In genomic region chr4:138113819-138114415, GRCh38 we compare ENCODE assay signal across 9 cellular contexts.
DNase-seq lines count a peak whose midpoint lies in the region; ATAC-seq and TF ChIP-seq lines count a peak whose summit lies in the region.
"Had no signal": no experiment of that assay in that cellular context is flagged by ENCODE, and none has a peak within 500 bp of the region (broad histone marks: within the 10 kb centered on the region; RNA-seq: fewer than 3 reads in every experiment).

No MANE protein-coding gene starts in this region.

- TF ChIP-seq CTCF in AG09319 (IDR thresholded peaks at IDR 0.05; ENCODE audit: low read depth, low read length) (no peak), choroid plexus epithelial cell (conservative IDR thresholded peaks at IDR 0.05; ENCODE audit: low read depth, low read length) (no peak), transverse colon (IDR thresholded peaks at IDR 0.05) (no peak), GM13977 (IDR thresholded peaks at IDR 0.05; ENCODE audit: extremely low read depth, insufficient read depth, missing control alignments) (no peak), prostate gland (IDR thresholded peaks at IDR 0.05) (no peak)

- 78 to 86% methylated on average over 1 of the region's 1 CpG for WGBS in transverse colon (ENCODE audit: low coverage in 1 of 2), 2 donors
- WGBS in prostate gland: 54% methylated on average over 1 of the region's 1 CpG

- TF ChIP-seq POLR2A in transverse colon (IDR thresholded peaks at IDR 0.05) (no peak), prostate gland (IDR thresholded peaks at IDR 0.05) (no peak)

- in situ Hi-C loops in transverse colon (cut with MboI; ENCODE audit: low pct_ligation_motif_present in 1 of 4, low pct_unique_long_range_greater_than_20kb in 1 of 4, low sequenced_read_pairs in 3 of 4): no loop called here
- in situ Hi-C loops in GM13977 (cut with MboI; ENCODE audit: low pct_unique_long_range_greater_than_20kb, low sequenced_read_pairs, unreplicated experiment): no loop called here

- no peaks in the 10 kb centered on the region for H3K9me3 ChIP-seq in transverse colon
- H3K9me3 ChIP-seq in prostate gland: no peaks in the 10 kb centered on the region

- H3K36me3 ChIP-seq in transverse colon (no peaks in the 10 kb centered on the region), prostate gland (no peaks in the 10 kb centered on the region)

- TF ChIP-seq EP300 in transverse colon (IDR thresholded peaks at IDR 0.05; ENCODE audit: low read depth): no peak

- DNase-seq in AG09319 (ENCODE audit: extremely low read depth, low read depth): peak; percentile 56
- DNase-seq in choroid plexus epithelial cell (ENCODE audit: low read depth): peak; percentile 69
- no peak for DNase-seq in activated effector memory CD4-positive, alpha-beta T cell treated with Interleukin-2 at 50 U/mL for 16 hours
- DNase-seq in transverse colon: no peak
- no peak for DNase-seq in GM13977 (ENCODE audit: low spot score)
- no peak for DNase-seq in prostate gland (ENCODE audit: low spot score)
- DNase-seq: activated CD4-positive, alpha-beta T cell treated with anti-CD3 and anti-CD28 coated beads for 48 hours had no signal

- ATAC-seq in GM21381 (IDR thresholded peaks at IDR 0.05; ENCODE audit: unreplicated experiment) (peak; percentile 17), HG03354 (IDR thresholded peaks at IDR 0.05; ENCODE audit: poor library complexity, severe bottlenecking, unreplicated experiment) (peak; percentile 40)

- H3K27me3 ChIP-seq in transverse colon: no peaks in the 10 kb centered on the region
- no peaks in the 10 kb centered on the region for H3K27me3 ChIP-seq in prostate gland (replicated peaks; ENCODE audit: insufficient read depth)

- H3K4me3 ChIP-seq in choroid plexus epithelial cell (ENCODE audit: low read depth, low read length): no peak overlapping the region
- no peak overlapping the region for H3K4me3 ChIP-seq in transverse colon
- no peak overlapping the region for H3K4me3 ChIP-seq in prostate gland

- H3K27ac ChIP-seq in transverse colon (no peak overlapping the region), prostate gland (no peak overlapping the region)

- H3K4me1 ChIP-seq in transverse colon (peaks cover 0 to 12% (median 4%) of the 10 kb centered on the region in 4 donors), prostate gland (replicated peaks) (no peaks in the 10 kb centered on the region)

- intact Hi-C loops in transverse colon (cut with DNase I; ENCODE audit: low total_unique reads) (no loop called here), prostate gland (cut with DNase I) (no loop called here)

Comparison
In these comparisons a context has a peak if more than half of its experiments do, and no peak if none do; other contexts are left out.
1. DNase-seq: peak in AG09319 (single experiment) and choroid plexus epithelial cell (single experiment); none in activated effector memory CD4-positive, alpha-beta T cell treated with Interleukin-2 at 50 U/mL for 16 hours (single experiment), transverse colon (single experiment), GM13977 (single experiment) and prostate gland (single experiment).